10 cellular contexts compared by ENCODE assay signal in the genomic region with DNA sequence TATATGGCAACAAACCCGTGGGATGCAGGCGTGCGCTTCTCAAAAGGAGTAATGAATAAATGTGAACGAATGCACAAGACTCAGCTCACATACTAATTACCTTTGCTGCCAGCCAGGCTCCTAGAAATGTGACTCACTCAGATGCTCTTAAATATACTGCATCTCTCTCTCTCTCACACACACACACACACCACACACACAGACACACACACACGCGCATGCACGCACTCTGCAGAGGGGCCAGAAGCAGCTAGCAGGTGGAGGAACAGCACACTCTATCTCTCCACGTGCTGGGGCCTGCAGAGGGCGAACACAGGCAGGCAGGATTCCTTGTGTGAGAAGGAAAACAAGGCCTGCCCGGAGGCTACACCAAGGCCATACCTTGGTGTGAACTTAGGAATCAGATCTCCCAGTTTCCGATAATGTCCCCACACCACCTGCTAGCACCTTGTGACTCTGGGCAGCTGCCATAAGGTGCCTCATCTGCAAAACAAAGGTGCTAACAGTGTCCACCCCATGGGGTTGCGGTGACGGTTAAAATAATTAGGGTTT. TPM values are rescaled to one million over a fixed set of nuclear protein-coding genes. Genes with fewer than 3 reads are reported as not detected.
DNase-seq lines count a peak whose midpoint lies in the region; ATAC-seq, FAIRE-seq and TF ChIP-seq lines count a peak whose summit lies in the region.
"Had no signal": no experiment of that assay in that cellular context is flagged by ENCODE, and none has a peak within 500 bp of the region (broad histone marks: within the 10 kb centered on the region; RNA-seq: fewer than 3 reads in every experiment).

No MANE protein-coding gene starts in this region.

- POLR2A ChIA-PET in HepG2 (lab: Yijun Ruan, JAX) = no interaction called here
- POLR2A ChIA-PET in RWPE1 (lab: Yijun Ruan, JAX; ENCODE audit: low non-redundant PET) = no interaction called here

- H3K4me1 ChIP-seq in HepG2 (ENCODE audit: insufficient read depth, low read length) (peaks cover 17% of the 10 kb centered on the region), right lobe of liver (no peaks in the 10 kb centered on the region), right cardiac atrium (ENCODE audit: control insufficient read depth, insufficient read depth, low read length) (peaks cover 24% of the 10 kb centered on the region)

- H3K9ac ChIP-seq in HepG2 (ENCODE audit: insufficient read depth, low read depth, low read length) = no peak overlapping the region

- no peaks in the 10 kb centered on the region for H4K20me1 ChIP-seq in HepG2 (ENCODE audit: insufficient read depth, low read length)

- no peak overlapping the region for H2AFZ ChIP-seq in HepG2 (ENCODE audit: low read length)

- H3K27ac ChIP-seq in HepG2 (ENCODE audit: extremely low read length, insufficient read depth, low read length) (no peak overlapping the region), right lobe of liver (no peak overlapping the region), RWPE1 (peak overlapping the region; percentile 4; the same call in 1 of the 2 replicates), right cardiac atrium (ENCODE audit: low read length) (no peak overlapping the region)

- in situ Hi-C loops in HepG2 (cut with HindIII; ENCODE audit: extremely low pct_ligation_motif_present, low pct_unique_long_range_greater_than_20kb) = no loop called here

- peak; percentile 28 for DNase-seq in HepG2 (ENCODE audit: low spot score)
- no peak for DNase-seq in right lobe of liver
- peak; percentile 26 for DNase-seq in RWPE1 (ENCODE audit: low spot score)
- peak in 2 of 3 donors; percentile 63 to 78 for DNase-seq in right cardiac atrium
- no peak for DNase-seq in stimulated activated CD4-positive, alpha-beta T cell treated with anti-CD3 and anti-CD28 coated beads, Interleukin-2, amount 100 ng/mL, for 48 hours
- DNase-seq in OCI-M1 (lab: John Stamatoyannopoulos, UW) = no peak
- DNase-seq in HTR-8/SVneo (ENCODE audit: insufficient read length, low spot score) = no peak
- DNase-seq: activated T-cell treated with anti-CD3 and anti-CD28 coated beads, Interleukin-2, amount 50 U/mL, for 24 hours; stimulated activated naive CD4-positive, alpha-beta T cell treated with Interleukin-2 at 50 U/mL for 16 hours had no signal

- FAIRE-seq in HepG2 (lab: Jason Lieb, UNC) (peak; percentile 66), HTR-8/SVneo (lab: Jason Lieb, UNC) (no peak)

- TF ChIP-seq RAD21 in HepG2 (CRISPR knock-in tag; IDR thresholded peaks at IDR 0.05) = no peak

- no TSS peak for BruUV-seq in HepG2 (replicated peaks; lab: Mats Ljungman, UMichigan)

- intact Hi-C loops in HepG2 (cut with micrococcal nuclease; ENCODE audit: unreplicated experiment) = no loop called here
- intact Hi-C loops in right lobe of liver (cut with DNase I) = no loop called here
- intact Hi-C loops in right cardiac atrium (cut with DNase I) = loop anchor here in 1 of 4 donors (5.0 to 10.0 kb wide), 2 partner anchors 165 to 217 kb away; partner anchors contain the start of genes IQCK and KNOP1

- no peaks in the 10 kb centered on the region for H3K9me3 ChIP-seq in HepG2 (ENCODE audit: low read length)
- no peaks in the 10 kb centered on the region for H3K9me3 ChIP-seq in right lobe of liver
- no peaks in the 10 kb centered on the region for H3K9me3 ChIP-seq in right cardiac atrium (ENCODE audit: control insufficient read depth, low read length)

- TF ChIP-seq CTCF in HepG2 (CRISPR knock-in tag; IDR thresholded peaks at IDR 0.05) = peak; percentile 43
- no peak for TF ChIP-seq CTCF in right lobe of liver (IDR thresholded peaks at IDR 0.05)
- TF ChIP-seq CTCF in RWPE1 (conservative IDR thresholded peaks at IDR 0.05; ENCODE audit: low read depth) = no peak

- H3K4me3 ChIP-seq in HepG2 (replicated peaks in 1 of 3; ENCODE audit: insufficient read depth in 1 of 3, low read depth in 2 of 3, low read length in 3 of 3) (no peak overlapping the region), right lobe of liver (no peak overlapping the region), right cardiac atrium (ENCODE audit: low read length) (no peak overlapping the region)

- CTCF ChIA-PET in HepG2 (lab: Yijun Ruan, JAX; ENCODE audit: low intra/inter-chr PET ratio, low total read pairs) = no interaction called here
- CTCF ChIA-PET in RWPE1 (lab: Yijun Ruan, JAX) = interaction anchor here (1.2 kb wide), 1 partner anchor 284 kb away, joined by 3 read pairs; no protein-coding TSS in a partner anchor

- H3K4me2 ChIP-seq in HepG2 (ENCODE audit: low read depth, low read length) = no peak overlapping the region

- no peak for TF ChIP-seq POLR2A in HepG2 (IDR thresholded peaks at IDR 0.05; ENCODE audit: insufficient read depth in 1 of 2, low read depth in 2 of 2, low read length in 2 of 2)
- TF ChIP-seq POLR2A in right lobe of liver (IDR thresholded peaks at IDR 0.05) = no peak

- H3K27me3 ChIP-seq in HepG2 (ENCODE audit: control insufficient read depth in 1 of 2, insufficient read depth in 2 of 2, low read length in 2 of 2) (peaks cover 9 to 27% of the 10 kb centered on the region in 2 experiments), right lobe of liver (no peaks in the 10 kb centered on the region), right cardiac atrium (ENCODE audit: control insufficient read depth, insufficient read depth) (no peaks in the 10 kb centered on the region)

- no peaks in the 10 kb centered on the region for H3K79me2 ChIP-seq in HepG2 (ENCODE audit: insufficient read depth, low read length)

- TF ChIP-seq EP300 in HepG2 (IDR thresholded peaks at IDR 0.05; ENCODE audit: low read depth in 2 of 2, low read length in 2 of 2) = no peak
- TF ChIP-seq EP300 in HepG2 (CRISPR knock-in tag; IDR thresholded peaks at IDR 0.05; ENCODE audit: borderline replicate concordance) = no peak

- no peaks in the 10 kb centered on the region for H3K36me3 ChIP-seq in HepG2 (replicated peaks in 1 of 2; ENCODE audit: control insufficient read depth in 1 of 2, insufficient read depth in 2 of 2, low read length in 2 of 2)
- H3K36me3 ChIP-seq in right lobe of liver = no peaks in the 10 kb centered on the region

- 56% methylated on average over 13 of the region's 13 CpGs for WGBS in HepG2 (ENCODE audit: low lambda C conversion rate)
- 80% methylated on average over 9 of the region's 13 CpGs for WGBS in right lobe of liver (ENCODE audit: insufficient coverage, low coverage, low lambda C conversion rate, missing lambda C conversion rate)
- WGBS in right cardiac atrium = 62% methylated on average over 13 of the region's 13 CpGs

- ATAC-seq in HepG2 (peak; percentile 68), right lobe of liver (no peak), right cardiac atrium (no peak), HG03571 (IDR thresholded peaks at IDR 0.05; ENCODE audit: unreplicated experiment) (no peak)

TF ChIP-seq in HepG2, 621 proteins besides CTCF, POLR2A, EP300 and RAD21 (continues in another document):
- TF ChIP-seq ZNF225 (CRISPR knock-in tag; IDR thresholded peaks at IDR 0.05) (0 out of 2 replicates have a peak, but pooled peaks have one; percentile 48), ZNF484 (CRISPR knock-in tag; IDR thresholded peaks at IDR 0.05; ENCODE audit: borderline replicate concordance, low read depth) (no peak), BHLHE40 (IDR thresholded peaks at IDR 0.05; ENCODE audit: low read length) (peak; percentile 55), ISL2 (CRISPR knock-in tag; IDR thresholded peaks at IDR 0.05) (no peak), RXRB (CRISPR knock-in tag; IDR thresholded peaks at IDR 0.05; ENCODE audit: borderline replicate concordance) (no peak), NRL (CRISPR knock-in tag; IDR thresholded peaks at IDR 0.05; ENCODE audit: borderline replicate concordance) (peak; percentile 51; the same call in 1 of the 2 replicates)
- TF ChIP-seq, protein P1, sequence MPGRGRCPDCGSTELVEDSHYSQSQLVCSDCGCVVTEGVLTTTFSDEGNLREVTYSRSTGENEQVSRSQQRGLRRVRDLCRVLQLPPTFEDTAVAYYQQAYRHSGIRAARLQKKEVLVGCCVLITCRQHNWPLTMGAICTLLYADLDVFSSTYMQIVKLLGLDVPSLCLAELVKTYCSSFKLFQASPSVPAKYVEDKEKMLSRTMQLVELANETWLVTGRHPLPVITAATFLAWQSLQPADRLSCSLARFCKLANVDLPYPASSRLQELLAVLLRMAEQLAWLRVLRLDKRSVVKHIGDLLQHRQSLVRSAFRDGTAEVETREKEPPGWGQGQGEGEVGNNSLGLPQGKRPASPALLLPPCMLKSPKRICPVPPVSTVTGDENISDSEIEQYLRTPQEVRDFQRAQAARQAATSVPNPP (CRISPR knock-in tag; IDR thresholded peaks at IDR 0.05) = no peak

RNA-seq across cellular contexts. Expression of gene GPRC5B, which starts 5.3 kb away (rescaled TPM):
- total RNA-seq in HepG2 (2016; rRNA removed; fragmentation: Illumina TruSeq; extraction: Trizol) = 0.24 and 0.53 TPM in 2 replicates
- total RNA-seq in HepG2 (2016; cell fraction: cytosol; rRNA removed; fragmentation: Illumina TruSeq; extraction: Trizol; ENCODE audit: low read depth) = not detected in 2 replicates
- 0.16 and 0.37 TPM in 2 replicates for total RNA-seq in HepG2 (2016; cell fraction: insoluble cytoplasmic fraction; rRNA removed; fragmentation: Illumina TruSeq; extraction: Trizol)
- total RNA-seq in HepG2 (2016; cell fraction: membrane; rRNA removed; fragmentation: Illumina TruSeq; extraction: Trizol) = 0.10 and 0.15 TPM in 2 replicates
- total RNA-seq in HepG2 (2016; cell fraction: nucleus; rRNA removed; fragmentation: Illumina TruSeq; extraction: Trizol) = 0.19 and 0.25 TPM in 2 replicates
- polyA plus RNA-seq in HepG2 (2011; rRNA removed) = 0.46 and 0.52 TPM in 2 replicates
- 0.58 and 0.77 TPM in 2 replicates for polyA plus RNA-seq in HepG2 (2011; cell fraction: cytosol; rRNA removed)
- polyA plus RNA-seq in HepG2 (2011; cell fraction: nucleus; rRNA removed) = 0.24 and 0.72 TPM in 2 replicates
- 0.30 and 0.51 TPM in 2 replicates for polyA plus RNA-seq in HepG2 (2012)
- 0.07 and 0.14 TPM in 2 replicates for polyA plus RNA-seq in HepG2 (2016; cell fraction: cytosol; fragmentation: Illumina TruSeq; extraction: Trizol; ENCODE audit: low read depth)
- polyA plus RNA-seq in HepG2 (2016; cell fraction: insoluble cytoplasmic fraction; fragmentation: Illumina TruSeq; extraction: Trizol; ENCODE audit: low read depth) = 0.40 and 0.56 TPM in 2 replicates
- 0.20 and 0.35 TPM in 2 replicates for polyA plus RNA-seq in HepG2 (2016; cell fraction: membrane; fragmentation: Illumina TruSeq; extraction: Trizol; ENCODE audit: low read depth)
- polyA plus RNA-seq in HepG2 (2016; cell fraction: nucleus; fragmentation: Illumina TruSeq; extraction: Trizol; ENCODE audit: insufficient read depth, low read depth) = 1.8 and 2.0 TPM in 2 replicates
- 0.96 and 1.9 TPM in 2 replicates for polyA minus RNA-seq in HepG2 (2011; rRNA and poly(A)+ RNA removed; ENCODE audit: low replicate concordance)
- polyA minus RNA-seq in HepG2 (2011; cell fraction: cytosol; rRNA and poly(A)+ RNA removed) = 0.44 and 0.59 TPM in 2 replicates
- 0.26 and 0.75 TPM in 2 replicates for polyA minus RNA-seq in HepG2 (2011; cell fraction: nucleus; rRNA and poly(A)+ RNA removed)
- total RNA-seq in right lobe of liver = 10 to 100 TPM in 1 of 6 experiments, 1 to 10 TPM in 5; 2.6 to 20.8 (median 5.1) TPM
- total RNA-seq in right cardiac atrium = 10 to 100 TPM; 56.4 to 86.8 (median 84.5) TPM
- 70.6 TPM for polyA plus RNA-seq in right cardiac atrium

Comparison
In these comparisons a context has a peak if more than half of its experiments do, and no peak if none do; other contexts are left out.
1. DNase-seq: peak in HepG2 (single experiment), RWPE1 (single experiment) and right cardiac atrium (2 of 3); none in right lobe of liver (0 of 3), stimulated activated CD4-positive, alpha-beta T cell treated with anti-CD3 and anti-CD28 coated beads, Interleukin-2, amount 100 ng/mL, for 48 hours (0 of 2), OCI-M1 (single experiment) and HTR-8/SVneo (single experiment).